1 cellular context compared by ENCODE assay signal in genomic region chr10:11387044-11387443, GRCh38.
TF ChIP-seq lines count a peak whose summit lies in the region.

No MANE protein-coding gene starts in this region.

TF ChIP-seq in H1, 55 proteins besides CTCF, POLR2A, EP300 and RAD21 (continued from another document):
- TF ChIP-seq SIN3A (conservative IDR thresholded peaks at IDR 0.05 in 1 of 2, IDR thresholded peaks at IDR 0.05 in 1 of 2; ENCODE audit: low read depth in 1 of 2, low read length in 2 of 2) (no peak), NANOG (IDR thresholded peaks at IDR 0.05; ENCODE audit: insufficient read depth, low read depth, low read length, poor library complexity, severe bottlenecking) (no peak)
